Comparison of ENCODE assay signal across 8 cellular contexts in genomic region chr19:2495130-2495641, GRCh38. TPM values are rescaled to one million over a fixed set of nuclear protein-coding genes. Genes with fewer than 3 reads are reported as not detected.
A peak's percentile ranks its signal among the peaks of the same experiment; 100 is the strongest.
DNase-seq lines count a peak whose midpoint lies in the region; ATAC-seq and TF ChIP-seq lines count a peak whose summit lies in the region.

No MANE protein-coding gene starts in this region.

- peak; percentile 22 to 47 for ATAC-seq in activated T-cell treated with anti-CD3 and anti-CD28 coated beads, Interleukin-2, amount 50 U/mL, for 72 hours (replicated peaks in 1 of 2)
- peak; percentile 51 for ATAC-seq in PC-3

- peak overlapping the region; percentile 67 for H2AFZ ChIP-seq in PC-3 (ENCODE audit: low read length)

- no peak overlapping the region for H3K27ac Mint-ChIP-seq in activated T-cell treated with anti-CD3 and anti-CD28 coated beads, Interleukin-2, amount 50 U/mL, for 72 hours
- no peak overlapping the region for H3K27ac Mint-ChIP-seq in dendritic cell treated with granulocyte-macrophage colony-stimulating factor and Interleukin-4, amounts not matched to agents 40 ng/mL and 50 ng/mL, for 4 days

- H3K36me3 ChIP-seq in PC-3 (ENCODE audit: low read depth, low read length) (no peaks in the 10 kb centered on the region), thyroid gland (no peaks in the 10 kb centered on the region)

- H3K4me3 ChIP-seq in PC-3 (ENCODE audit: low read length): peak overlapping the region; percentile 98
- no peak overlapping the region for H3K4me3 ChIP-seq in lower leg skin (ENCODE audit: low read depth, poor library complexity, severe bottlenecking)
- H3K4me3 ChIP-seq in thyroid gland (replicated peaks in 1 of 3): peak overlapping the region; percentile 5 to 54 (median 23)

- no peaks in the 10 kb centered on the region for H3K9me2 ChIP-seq in PC-3 (replicated peaks; ENCODE audit: low read length)

- peaks cover 22% of the 10 kb centered on the region for H3K79me2 ChIP-seq in PC-3 (ENCODE audit: low read length)

- 0 to 2% methylated on average over 12 to 24 of the region's 26 CpGs for WGBS in lower leg skin, 2 donors
- WGBS in thyroid gland, 2 donors: 0 to 1% methylated on average over 1 to 16 of the region's 26 CpGs

- TF ChIP-seq CTCF in PC-3 (conservative IDR thresholded peaks at IDR 0.05; ENCODE audit: low read depth, low read length): no peak
- TF ChIP-seq CTCF in lower leg skin (IDR thresholded peaks at IDR 0.05): no peak
- peak in 1 of 6 experiments; percentile 2 for TF ChIP-seq CTCF in thyroid gland (IDR thresholded peaks at IDR 0.05)

- no peaks in the 10 kb centered on the region for H3K36me3 Mint-ChIP-seq in activated T-cell treated with anti-CD3 and anti-CD28 coated beads, Interleukin-2, amount 50 U/mL, for 72 hours (ENCODE audit: insufficient read depth in 2 of 2)
- H3K36me3 Mint-ChIP-seq in dendritic cell treated with granulocyte-macrophage colony-stimulating factor and Interleukin-4, amounts not matched to agents 40 ng/mL and 50 ng/mL, for 4 days (ENCODE audit: low read depth): no peaks in the 10 kb centered on the region

- H3K27me3 ChIP-seq in PC-3 (ENCODE audit: low read length) (no peaks in the 10 kb centered on the region), thyroid gland (no peaks in the 10 kb centered on the region)

- no peaks in the 10 kb centered on the region for H3K9me3 Mint-ChIP-seq in activated T-cell treated with anti-CD3 and anti-CD28 coated beads, Interleukin-2, amount 50 U/mL, for 72 hours
- no peaks in the 10 kb centered on the region for H3K9me3 Mint-ChIP-seq in dendritic cell treated with granulocyte-macrophage colony-stimulating factor and Interleukin-4, amounts not matched to agents 40 ng/mL and 50 ng/mL, for 4 days

- H3K9me3 ChIP-seq in PC-3 (ENCODE audit: low read length): no peaks in the 10 kb centered on the region
- H3K9me3 ChIP-seq in thyroid gland: no peaks in the 10 kb centered on the region

- H3K27me3 Mint-ChIP-seq in activated T-cell treated with anti-CD3 and anti-CD28 coated beads, Interleukin-2, amount 50 U/mL, for 72 hours (ENCODE audit: low read depth): peaks cover 39% of the 10 kb centered on the region
- H3K27me3 Mint-ChIP-seq in dendritic cell treated with granulocyte-macrophage colony-stimulating factor and Interleukin-4, amounts not matched to agents 40 ng/mL and 50 ng/mL, for 4 days: peaks cover 62% of the 10 kb centered on the region

- DNase-seq in activated T-cell treated with anti-CD3 and anti-CD28 coated beads, Interleukin-2, amount 50 U/mL, for 72 hours: peak in 1 of 2 donors; percentile 23
- no peak for DNase-seq in activated T-cell treated with anti-CD3 and anti-CD28 coated beads for 4 hours
- peak; percentile 71 for DNase-seq in PC-3
- peak; percentile 80 to 96 for DNase-seq in lower leg skin (ENCODE audit: low spot score in 2 of 2)
- peak; percentile 97 for DNase-seq in thyroid gland
- no peak for DNase-seq in NCI-H1092 (lab: John Stamatoyannopoulos, UW)
- DNase-seq in NCI-H82 (lab: John Stamatoyannopoulos, UW): no peak

- no TSS peak for BruUV-seq in PC-3 (replicated peaks; lab: Mats Ljungman, UMichigan)

- CTCF ChIA-PET in PC-3 (lab: Charles Lee): no interaction called here

- POLR2A ChIA-PET in PC-3 (lab: Charles Lee; ENCODE audit: unreplicated experiment): interaction anchor here (0.6 to 1.4 kb wide), 4 partner anchors 19 to 46 kb away, joined by 3 to 6 read pairs (median 4); partner anchors contain the start of gene GADD45B

- H3K4me1 Mint-ChIP-seq in activated T-cell treated with anti-CD3 and anti-CD28 coated beads, Interleukin-2, amount 50 U/mL, for 72 hours (ENCODE audit: low read depth): peaks cover 15% of the 10 kb centered on the region
- peaks cover 35% of the 10 kb centered on the region for H3K4me1 Mint-ChIP-seq in dendritic cell treated with granulocyte-macrophage colony-stimulating factor and Interleukin-4, amounts not matched to agents 40 ng/mL and 50 ng/mL, for 4 days (ENCODE audit: low read depth)

- H3F3A ChIP-seq in PC-3 (ENCODE audit: low read length, unreplicated experiment): no peaks in the 10 kb centered on the region

- no peak for TF ChIP-seq POLR2A in lower leg skin (IDR thresholded peaks at IDR 0.05)
- TF ChIP-seq POLR2A in thyroid gland (IDR thresholded peaks at IDR 0.05): peak in 1 of 2 donors; percentile 46

- H3K4me3 Mint-ChIP-seq in activated T-cell treated with anti-CD3 and anti-CD28 coated beads, Interleukin-2, amount 50 U/mL, for 72 hours: peak overlapping the region; percentile 44 to 57
- H3K4me3 Mint-ChIP-seq in dendritic cell treated with granulocyte-macrophage colony-stimulating factor and Interleukin-4, amounts not matched to agents 40 ng/mL and 50 ng/mL, for 4 days: peak overlapping the region; percentile 68

- peak overlapping the region; percentile 92 for H3K27ac ChIP-seq in PC-3 (ENCODE audit: low read length)
- H3K27ac ChIP-seq in thyroid gland: peak overlapping the region; percentile 85 to 98 (median 93)

- intact Hi-C loops in PC-3 (cut with micrococcal nuclease) (loop anchor here (2.0 kb wide), 1 partner anchor 46 kb away; no protein-coding TSS in a partner anchor), lower leg skin (cut with DNase I; ENCODE audit: low total_unique reads) (no loop called here), thyroid gland (cut with DNase I) (loop anchor here (5.0 kb wide), 1 partner anchor 42 kb away; no protein-coding TSS in a partner anchor)
- intact Hi-C loops in dendritic cell treated with granulocyte-macrophage colony-stimulating factor and Interleukin-4, amounts not matched to agents 40 ng/mL and 50 ng/mL, for 4 days (cut with micrococcal nuclease): loop anchor here (2.0 kb wide), 1 partner anchor 16 kb away; no protein-coding TSS in a partner anchor

- peak overlapping the region; percentile 98 for H3K4me2 ChIP-seq in PC-3 (ENCODE audit: low read length)

- peak overlapping the region; percentile 89 for H3K9ac ChIP-seq in PC-3 (ENCODE audit: low read length)

- H3K4me1 ChIP-seq in PC-3 (ENCODE audit: insufficient read depth, low read length) (peaks cover 46% of the 10 kb centered on the region), thyroid gland (peaks cover 24 to 39% of the 10 kb centered on the region in 2 donors)

- no peaks in the 10 kb centered on the region for H4K20me1 ChIP-seq in PC-3 (ENCODE audit: low read length)

RNA-seq across cellular contexts. Expression of gene GADD45B, which starts 19.3 kb away (rescaled TPM):
- 10 to 100 TPM; 84.4 to 84.5 TPM for total RNA-seq in activated T-cell treated with anti-CD3 and anti-CD28 coated beads, Interleukin-2, amount 50 U/mL, for 72 hours
- total RNA-seq in PC-3 (2014; rRNA removed) (137 and 154 TPM in 2 replicates), lower leg skin (100 to 1,000 TPM in 2 of 4 donors, 10 to 100 TPM in 2; 74.0 to 205 (median 106) TPM), thyroid gland (100 to 1,000 TPM; 148 to 250 (median 195) TPM)

RNA-seq across cellular contexts. Expression of gene LMNB2, which starts 38.4 kb away (rescaled TPM):
- 10 to 100 TPM; 72.2 to 76.8 TPM for total RNA-seq in activated T-cell treated with anti-CD3 and anti-CD28 coated beads, Interleukin-2, amount 50 U/mL, for 72 hours
- total RNA-seq in PC-3 (2014; rRNA removed) (220 and 327 TPM in 2 replicates), lower leg skin (10 to 100 TPM; 14.4 to 41.8 (median 34.7) TPM), thyroid gland (10 to 100 TPM; 14.4 to 34.6 (median 27.6) TPM)

Comparison
In these comparisons a context has a peak if more than half of its experiments do, and no peak if none do; other contexts are left out.
1. DNase-seq: peak in PC-3 (single experiment), lower leg skin (2 of 2) and thyroid gland (2 of 2); none in activated T-cell treated with anti-CD3 and anti-CD28 coated beads for 4 hours (single experiment), NCI-H1092 (single experiment) and NCI-H82 (single experiment).